ENCODE assay signal across 8 cellular contexts in the genomic region with DNA sequence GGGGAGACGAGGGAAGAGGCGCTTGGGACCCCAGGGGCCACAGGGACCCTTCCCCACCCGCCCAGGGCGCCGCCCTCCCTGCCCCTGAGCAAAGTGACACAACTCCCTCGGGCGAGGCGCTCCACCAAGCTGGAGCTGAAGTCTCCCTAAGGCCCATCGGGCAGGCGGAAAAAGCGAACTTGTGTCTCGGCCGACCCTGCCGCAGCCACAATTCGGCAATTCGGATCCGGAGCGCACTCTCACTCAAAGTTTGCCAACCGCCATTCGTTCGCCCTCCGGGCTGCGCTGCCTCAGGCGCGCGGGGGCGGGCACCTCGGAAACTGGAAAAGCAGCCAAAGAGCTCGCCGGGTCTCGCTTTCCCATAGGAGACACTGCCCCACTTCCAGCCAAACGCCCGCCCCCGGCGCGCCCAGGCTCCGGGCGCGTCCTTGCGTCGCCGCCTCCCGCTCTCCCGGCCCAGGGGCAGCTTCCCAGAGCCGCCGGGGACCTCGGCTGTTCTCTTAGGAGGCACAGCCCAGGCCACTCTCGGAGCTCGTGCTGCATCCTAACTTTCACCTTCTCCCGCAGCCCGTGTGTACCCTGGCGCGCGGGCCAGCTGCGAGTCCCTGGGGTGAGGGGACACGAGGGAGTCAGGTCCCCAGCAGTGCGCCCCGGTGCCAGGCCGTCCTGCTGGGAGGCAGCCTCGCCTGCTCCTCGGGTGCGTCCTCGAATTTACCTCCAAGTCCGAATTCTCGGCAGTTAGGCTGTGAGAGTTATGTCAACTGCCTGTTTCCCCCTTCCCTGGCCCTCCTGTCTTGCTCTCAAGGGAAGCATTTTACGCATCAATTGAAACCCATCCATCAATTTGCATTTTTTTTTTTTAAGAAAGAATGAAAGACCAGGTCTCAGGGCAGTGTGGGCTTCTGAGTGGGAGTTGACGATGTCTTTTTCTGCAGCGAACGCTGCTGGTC.
DNase-seq lines count a peak whose midpoint lies in the region; ATAC-seq and TF ChIP-seq lines count a peak whose summit lies in the region.

No MANE protein-coding gene starts in this region.

- CTCF ChIA-PET in HEK293 (lab: Yijun Ruan, JAX): interaction anchor here (0.7 kb wide), 3 partner anchors 8 to 651 kb away, joined by 3 to 5 read pairs (median 3); no protein-coding TSS in a partner anchor

- TF ChIP-seq CTCF in HEK293 (tag by site-specific recombination; IDR thresholded peaks at IDR 0.05) (no peak; the same call in 1 of the 2 replicates), OCI-LY3 (IDR thresholded peaks at IDR 0.05; ENCODE audit: low read depth, low read length) (no peak), astrocyte of the spinal cord (IDR thresholded peaks at IDR 0.05; ENCODE audit: low read depth, low read length) (no peak)

- DNase-seq in COR-L47 (lab: John Stamatoyannopoulos, UW) (peak; percentile 52), astrocyte of the spinal cord (ENCODE audit: low read depth, low spot score) (peak; percentile 71), retina (peak; percentile 83)

- H3K9me3 ChIP-seq in HEK293 (ENCODE audit: control insufficient read depth, insufficient read depth, low read depth, low read length) (no peaks in the 10 kb centered on the region), OCI-LY3 (ENCODE audit: insufficient read depth, low read length) (no peaks in the 10 kb centered on the region)

- no peak for ATAC-seq in GM18870 (IDR thresholded peaks at IDR 0.05; ENCODE audit: unreplicated experiment)
- ATAC-seq in HG03521 (IDR thresholded peaks at IDR 0.05; ENCODE audit: unreplicated experiment): no peak

- H3K36me3 ChIP-seq in HEK293 (ENCODE audit: control insufficient read depth in 2 of 2, insufficient read depth in 1 of 2, low read length in 2 of 2): peaks cover 0 to 7% of the 10 kb centered on the region in 2 experiments; a peak in 1 of 3 replicates
- H3K36me3 ChIP-seq in OCI-LY3 (replicated peaks; ENCODE audit: low read depth, low read length): no peaks in the 10 kb centered on the region

- H3K27ac ChIP-seq in HEK293 (ENCODE audit: extremely low read depth, low read depth, low read length) (peak overlapping the region; percentile 96), OCI-LY3 (ENCODE audit: low read length) (peak overlapping the region; percentile 23; the same call in 1 of the 2 replicates)

- H2AFZ ChIP-seq in OCI-LY3 (ENCODE audit: low read depth, low read length): peak overlapping the region; percentile 96

- peaks cover 10% of the 10 kb centered on the region; the same call in 1 of the 2 replicates for H3K27me3 ChIP-seq in OCI-LY3 (ENCODE audit: low read depth, low read length)

- H3K79me2 ChIP-seq in OCI-LY3 (ENCODE audit: low read length): peaks cover 7% of the 10 kb centered on the region

- H3K4me1 ChIP-seq in HEK293 (ENCODE audit: control insufficient read depth, insufficient read depth, low read length) (peaks cover 7% of the 10 kb centered on the region), OCI-LY3 (ENCODE audit: low read length) (peaks cover 31% of the 10 kb centered on the region)

- H3K4me3 ChIP-seq in HEK293 (ENCODE audit: low read depth, low read length): peak overlapping the region; percentile 79
- peak overlapping the region; percentile 90 for H3K4me3 ChIP-seq in OCI-LY3 (ENCODE audit: low read length)
- H3K4me3 ChIP-seq in astrocyte of the spinal cord (ENCODE audit: low read depth, low read length): peak overlapping the region; percentile 68
- peak overlapping the region; percentile 74 for H3K4me3 ChIP-seq in iPS-11a (ENCODE audit: low read depth, low read length)

- POLR2A ChIA-PET in HEK293 (lab: Yijun Ruan, JAX): interaction anchor here (0.7 to 2.8 kb wide), 11 partner anchors 10 to 144 kb away, joined by 3 to 13 read pairs (median 7); no protein-coding TSS in a partner anchor

- no peaks in the 10 kb centered on the region for H4K20me1 ChIP-seq in OCI-LY3 (ENCODE audit: insufficient read depth, low read length)

- in situ Hi-C loops in astrocyte of the spinal cord (cut with HindIII; ENCODE audit: low sequenced_read_pairs): no loop called here

- H3K9ac ChIP-seq in OCI-LY3 (ENCODE audit: low read length): peak overlapping the region; percentile 88

- peak overlapping the region; percentile 97 for H3K4me2 ChIP-seq in OCI-LY3 (ENCODE audit: low read length)

TF ChIP-seq in HEK293, 187 proteins besides CTCF, POLR2A, EP300 and RAD21 (continues in another document):
- peak; percentile 43; the same call in 1 of the 2 replicates for TF ChIP-seq ZNF501 (tag by site-specific recombination; IDR thresholded peaks at IDR 0.05)
- peak; percentile 91 for TF ChIP-seq ZNF335 (tag by site-specific recombination; conservative IDR thresholded peaks at IDR 0.05)
- peak; percentile 47 for TF ChIP-seq ZBTB20 (tag by site-specific recombination; IDR thresholded peaks at IDR 0.05)
- peak; percentile 54 for TF ChIP-seq SP3 (tag by site-specific recombination; IDR thresholded peaks at IDR 0.05)
- TF ChIP-seq ZNF175 (tag by site-specific recombination; IDR thresholded peaks at IDR 0.05): no peak
- TF ChIP-seq SP7 (tag by site-specific recombination; IDR thresholded peaks at IDR 0.05): peak; percentile 25; the same call in 1 of the 2 replicates
- TF ChIP-seq, protein P1, sequence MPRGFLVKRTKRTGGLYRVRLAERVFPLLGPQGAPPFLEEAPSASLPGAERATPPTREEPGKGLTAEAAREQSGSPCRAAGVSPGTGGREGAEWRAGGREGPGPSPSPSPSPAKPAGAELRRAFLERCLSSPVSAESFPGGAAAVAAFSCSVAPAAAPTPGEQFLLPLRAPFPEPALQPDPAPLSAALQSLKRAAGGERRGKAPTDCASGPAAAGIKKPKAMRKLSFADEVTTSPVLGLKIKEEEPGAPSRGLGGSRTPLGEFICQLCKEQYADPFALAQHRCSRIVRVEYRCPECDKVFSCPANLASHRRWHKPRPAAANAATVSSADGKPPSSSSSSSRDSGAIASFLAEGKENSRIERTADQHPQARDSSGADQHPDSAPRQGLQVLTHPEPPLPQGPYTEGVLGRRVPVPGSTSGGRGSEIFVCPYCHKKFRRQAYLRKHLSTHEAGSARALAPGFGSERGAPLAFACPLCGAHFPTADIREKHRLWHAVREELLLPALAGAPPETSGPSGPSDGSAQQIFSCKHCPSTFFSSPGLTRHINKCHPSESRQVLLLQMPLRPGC (tag by site-specific recombination; IDR thresholded peaks at IDR 0.05): no peak
- TF ChIP-seq ZFP69B (tag by site-specific recombination; IDR thresholded peaks at IDR 0.05): no peak
- peak; percentile 63 for TF ChIP-seq ZXDB (tag by site-specific recombination; IDR thresholded peaks at IDR 0.05)
- TF ChIP-seq IKZF3 (tag by site-specific recombination; IDR thresholded peaks at IDR 0.05): peak; percentile 27
- TF ChIP-seq EGR2 (tag by site-specific recombination; IDR thresholded peaks at IDR 0.05; ENCODE audit: low read depth): peak; percentile 47; the same call in 1 of the 2 replicates
- no peak for TF ChIP-seq ZNF24 (tag by site-specific recombination; IDR thresholded peaks at IDR 0.05)
- TF ChIP-seq PRDM1 (tag by site-specific recombination; IDR thresholded peaks at IDR 0.05): peak; percentile 63; the same call in 1 of the 2 replicates
- TF ChIP-seq ZFP37 (tag by site-specific recombination; IDR thresholded peaks at IDR 0.05): 0 out of 2 replicates have a peak, but pooled peaks have one; percentile 36
- TF ChIP-seq SP2 (tag by site-specific recombination; IDR thresholded peaks at IDR 0.05): peak; percentile 75
- no peak for TF ChIP-seq ZNF155 (tag by site-specific recombination; IDR thresholded peaks at IDR 0.05)
- TF ChIP-seq ZFHX2 (tag by site-specific recombination; conservative IDR thresholded peaks at IDR 0.05): peak; percentile 59
- TF ChIP-seq, protein P2, sequence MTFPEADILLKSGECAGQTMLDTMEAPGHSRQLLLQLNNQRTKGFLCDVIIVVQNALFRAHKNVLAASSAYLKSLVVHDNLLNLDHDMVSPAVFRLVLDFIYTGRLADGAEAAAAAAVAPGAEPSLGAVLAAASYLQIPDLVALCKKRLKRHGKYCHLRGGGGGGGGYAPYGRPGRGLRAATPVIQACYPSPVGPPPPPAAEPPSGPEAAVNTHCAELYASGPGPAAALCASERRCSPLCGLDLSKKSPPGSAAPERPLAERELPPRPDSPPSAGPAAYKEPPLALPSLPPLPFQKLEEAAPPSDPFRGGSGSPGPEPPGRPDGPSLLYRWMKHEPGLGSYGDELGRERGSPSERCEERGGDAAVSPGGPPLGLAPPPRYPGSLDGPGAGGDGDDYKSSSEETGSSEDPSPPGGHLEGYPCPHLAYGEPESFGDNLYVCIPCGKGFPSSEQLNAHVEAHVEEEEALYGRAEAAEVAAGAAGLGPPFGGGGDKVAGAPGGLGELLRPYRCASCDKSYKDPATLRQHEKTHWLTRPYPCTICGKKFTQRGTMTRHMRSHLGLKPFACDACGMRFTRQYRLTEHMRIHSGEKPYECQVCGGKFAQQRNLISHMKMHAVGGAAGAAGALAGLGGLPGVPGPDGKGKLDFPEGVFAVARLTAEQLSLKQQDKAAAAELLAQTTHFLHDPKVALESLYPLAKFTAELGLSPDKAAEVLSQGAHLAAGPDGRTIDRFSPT (tag by site-specific recombination; IDR thresholded peaks at IDR 0.05): 0 out of 2 replicates have a peak, but pooled peaks have one; percentile 9
- no peak for TF ChIP-seq ZBTB1 (tag by site-specific recombination; IDR thresholded peaks at IDR 0.05)
- TF ChIP-seq FEZF1 (tag by site-specific recombination; IDR thresholded peaks at IDR 0.05): no peak
- TF ChIP-seq ZBTB8A (tag by site-specific recombination; IDR thresholded peaks at IDR 0.05): peak; percentile 83
- TF ChIP-seq, protein P3, sequence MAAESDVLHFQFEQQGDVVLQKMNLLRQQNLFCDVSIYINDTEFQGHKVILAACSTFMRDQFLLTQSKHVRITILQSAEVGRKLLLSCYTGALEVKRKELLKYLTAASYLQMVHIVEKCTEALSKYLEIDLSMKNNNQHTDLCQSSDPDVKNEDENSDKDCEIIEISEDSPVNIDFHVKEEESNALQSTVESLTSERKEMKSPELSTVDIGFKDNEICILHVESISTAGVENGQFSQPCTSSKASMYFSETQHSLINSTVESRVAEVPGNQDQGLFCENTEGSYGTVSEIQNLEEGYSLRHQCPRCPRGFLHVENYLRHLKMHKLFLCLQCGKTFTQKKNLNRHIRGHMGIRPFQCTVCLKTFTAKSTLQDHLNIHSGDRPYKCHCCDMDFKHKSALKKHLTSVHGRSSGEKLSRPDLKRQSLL (tag by site-specific recombination; IDR thresholded peaks at IDR 0.05): no peak
- TF ChIP-seq TRIM28 (IDR thresholded peaks at IDR 0.05; ENCODE audit: borderline replicate concordance, low read length): no peak; the same call in 1 of the 2 replicates
